In genomic region chr13:66114127-66114526, GRCh38 we compare ENCODE assay signal across 19 cellular contexts.
DNase-seq lines count a peak whose midpoint lies in the region; ATAC-seq and TF ChIP-seq lines count a peak whose summit lies in the region.
"Had no signal": no experiment of that assay in that cellular context is flagged by ENCODE, and none has a peak within 500 bp of the region (broad histone marks: within the 10 kb centered on the region; RNA-seq: fewer than 3 reads in every experiment).

No MANE protein-coding gene starts in this region.

- no peaks in the 10 kb centered on the region for H3K36me3 ChIP-seq in HEK293 (ENCODE audit: control insufficient read depth in 2 of 2, insufficient read depth in 1 of 2, low read length in 2 of 2)
- no peaks in the 10 kb centered on the region for H3K36me3 ChIP-seq in adipocyte (ENCODE audit: control insufficient read depth, insufficient read depth, low read length, severe bottlenecking)
- H3K36me3 ChIP-seq in sigmoid colon, result no peaks in the 10 kb centered on the region
- H3K36me3 ChIP-seq: BLaER1 treated with 17β-estradiol and CSF1 and Interleukin-3, amounts not matched to agents 10 nM and 100 nM had no signal

- H3K27ac ChIP-seq in HEK293 (ENCODE audit: extremely low read depth, low read depth, low read length), result no peak overlapping the region
- H3K27ac ChIP-seq in sigmoid colon, result no peak overlapping the region
- H3K27ac ChIP-seq: BLaER1 treated with 17β-estradiol and CSF1 and Interleukin-3, amounts not matched to agents 10 nM and 100 nM; KMS-11 had no signal

- CTCF ChIA-PET in HEK293 (lab: Yijun Ruan, JAX), result interaction anchor here (0.6 kb wide), 1 partner anchor 11 kb away, joined by 5 read pairs; no protein-coding TSS in a partner anchor

- TF ChIP-seq POLR2A in sigmoid colon (IDR thresholded peaks at IDR 0.05), result no peak

- TF ChIP-seq EP300 in sigmoid colon (IDR thresholded peaks at IDR 0.05), result no peak

- no peaks in the 10 kb centered on the region for H3K9me3 ChIP-seq in HEK293 (ENCODE audit: control insufficient read depth, insufficient read depth, low read depth, low read length)
- no peaks in the 10 kb centered on the region for H3K9me3 ChIP-seq in adipocyte (ENCODE audit: control insufficient read depth, low read length)
- H3K9me3 ChIP-seq in sigmoid colon, result no peaks in the 10 kb centered on the region
- H3K9me3 ChIP-seq: BLaER1 treated with 17β-estradiol and CSF1 and Interleukin-3, amounts not matched to agents 10 nM and 100 nM had no signal

- TF ChIP-seq CTCF in AG09319 (IDR thresholded peaks at IDR 0.05; ENCODE audit: low read depth, low read length), result no peak
- no peak for TF ChIP-seq CTCF in HEK293 (tag by site-specific recombination; IDR thresholded peaks at IDR 0.05)
- TF ChIP-seq CTCF in sigmoid colon (IDR thresholded peaks at IDR 0.05), result no peak

- POLR2A ChIA-PET in HEK293 (lab: Yijun Ruan, JAX), result interaction anchor here (0.7 kb wide), 1 partner anchor 11 kb away, joined by 7 read pairs; no protein-coding TSS in a partner anchor

- peak; percentile 7 for DNase-seq in AG09319 (ENCODE audit: extremely low read depth, low read depth)
- DNase-seq in adipocyte (ENCODE audit: low read depth), result peak; percentile 86
- peak; percentile 6 for DNase-seq in iris pigment epithelial cell (ENCODE audit: low read depth)
- DNase-seq in sigmoid colon, result no peak
- no peak for DNase-seq in activated CD4-positive, alpha-beta T cell treated with anti-CD3 and anti-CD28 coated beads for 4 hours
- no peak for DNase-seq in NCI-H146 treated with DMSO at 0.1 percent for 48 hours (lab: John Stamatoyannopoulos, UW; ENCODE audit: unreplicated experiment)
- no peak for DNase-seq in left cardiac atrium
- DNase-seq: DMS 273 treated with DMSO at 0.1 percent for 48 hours, HCEC 1CT, MM.1S, NCI-H1105 treated with DMSO at 0.1 percent for 48 hours, NCI-H187 treated with DMSO at 0.1 percent for 48 hours, NCI-H446 treated with DMSO at 0.1 percent for 48 hours, NCI-H82, SHP77 had no signal

- no peak overlapping the region for H3K9ac ChIP-seq in adipocyte (ENCODE audit: low read length)
- H3K9ac ChIP-seq: BLaER1 treated with 17β-estradiol and CSF1 and Interleukin-3, amounts not matched to agents 10 nM and 100 nM; KMS-11 had no signal

- intact Hi-C loops in sigmoid colon (cut with DNase I), result no loop called here
- intact Hi-C loops in left cardiac atrium (cut with DNase I), result no loop called here

- 85 to 87% methylated on average over 3 of the region's 3 CpGs for WGBS in sigmoid colon, 2 donors

- H3K4me1 ChIP-seq in HEK293 (ENCODE audit: control insufficient read depth, insufficient read depth, low read length) (no peaks in the 10 kb centered on the region), adipocyte (ENCODE audit: control insufficient read depth, insufficient read depth, low read length) (peaks cover 6% of the 10 kb centered on the region), sigmoid colon (no peaks in the 10 kb centered on the region)
- H3K4me1 ChIP-seq: BLaER1 treated with 17β-estradiol and CSF1 and Interleukin-3, amounts not matched to agents 10 nM and 100 nM had no signal

- H3K4me3 ChIP-seq in HEK293 (ENCODE audit: low read depth, low read length) (no peak overlapping the region), adipocyte (ENCODE audit: low read length) (no peak overlapping the region), sigmoid colon (no peak overlapping the region)
- H3K4me3 ChIP-seq: BLaER1 treated with 17β-estradiol and CSF1 and Interleukin-3, amounts not matched to agents 10 nM and 100 nM; GM12878 had no signal

- ATAC-seq in left cardiac atrium, result no peak
- ATAC-seq: GM12878 had no signal

- H3K27me3 ChIP-seq in adipocyte (replicated peaks; ENCODE audit: control insufficient read depth, insufficient read depth, low read length), result no peaks in the 10 kb centered on the region
- H3K27me3 ChIP-seq in sigmoid colon, result no peaks in the 10 kb centered on the region
- H3K27me3 ChIP-seq: BLaER1 treated with 17β-estradiol and CSF1 and Interleukin-3, amounts not matched to agents 10 nM and 100 nM had no signal

TF ChIP-seq in HEK293, 187 proteins besides CTCF, POLR2A, EP300 and RAD21:
- TF ChIP-seq RBAK (tag by site-specific recombination; IDR thresholded peaks at IDR 0.05), result no peak
- TF ChIP-seq ZNF529 (tag by site-specific recombination; IDR thresholded peaks at IDR 0.05; ENCODE audit: insufficient replicate concordance), result no peak
- TF ChIP-seq ELK4 (IDR thresholded peaks at IDR 0.05; ENCODE audit: borderline replicate concordance, low read depth, low read length), result peak; percentile 45; the same call in 1 of the 2 replicates

Comparison
In these comparisons a context has a peak if more than half of its experiments do, and no peak if none do; other contexts are left out.
1. DNase-seq: peak in AG09319 (single experiment), adipocyte (single experiment) and iris pigment epithelial cell (single experiment); none in sigmoid colon (single experiment), activated CD4-positive, alpha-beta T cell treated with anti-CD3 and anti-CD28 coated beads for 4 hours (0 of 2), NCI-H146 treated with DMSO at 0.1 percent for 48 hours (single experiment) and left cardiac atrium (single experiment).